ENCODE assay signal across 1 cellular context in the genomic region with DNA sequence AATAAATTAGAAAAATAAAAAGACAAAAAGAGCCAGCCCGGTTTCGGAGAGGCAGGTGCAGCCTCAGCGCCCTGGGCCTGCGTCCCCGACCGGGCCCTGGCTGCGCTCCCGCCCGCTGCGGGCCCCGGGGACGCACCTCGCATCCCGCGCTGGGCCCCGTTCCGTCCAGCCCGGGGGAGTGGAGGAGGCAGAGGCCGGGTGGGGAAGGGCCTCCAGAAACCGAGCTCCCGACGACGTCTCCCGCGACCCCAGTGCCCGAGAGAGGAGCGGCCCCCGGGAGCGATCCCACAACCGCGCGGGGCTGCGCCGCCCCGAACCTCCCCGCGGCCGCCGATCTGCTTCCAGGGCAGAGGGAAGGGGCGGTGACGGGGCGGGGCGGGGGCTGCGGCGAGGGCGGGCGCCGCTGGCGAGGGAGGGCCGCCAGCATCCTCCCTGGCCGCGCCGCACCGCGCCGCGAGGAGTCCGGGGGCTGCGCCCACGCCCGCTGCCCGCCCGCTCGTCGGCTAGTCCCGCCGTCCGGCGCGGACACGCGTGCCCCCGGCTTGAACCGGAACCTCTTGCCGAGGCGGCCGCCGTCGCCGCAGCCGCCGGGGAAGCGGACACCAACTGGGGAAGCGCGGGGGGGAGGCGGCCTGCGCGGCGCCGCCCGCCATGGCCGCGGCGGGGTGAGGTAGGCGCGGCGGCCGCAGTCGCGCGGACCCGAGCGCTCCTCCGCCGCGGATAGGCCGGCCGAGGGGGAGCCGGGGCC.
A peak's percentile ranks its signal among the peaks of the same experiment; 100 is the strongest.
TF ChIP-seq lines count a peak whose summit lies in the region.

A gene (plus strand): TSS at position 426 of the 748 bp plus-strand sequence. CDS start 545 bp downstream, outside the sequence.

TF ChIP-seq in K562, 482 proteins besides CTCF, POLR2A, EP300 and RAD21 (continued from another document and continues in another):
- TF ChIP-seq, protein P1, sequence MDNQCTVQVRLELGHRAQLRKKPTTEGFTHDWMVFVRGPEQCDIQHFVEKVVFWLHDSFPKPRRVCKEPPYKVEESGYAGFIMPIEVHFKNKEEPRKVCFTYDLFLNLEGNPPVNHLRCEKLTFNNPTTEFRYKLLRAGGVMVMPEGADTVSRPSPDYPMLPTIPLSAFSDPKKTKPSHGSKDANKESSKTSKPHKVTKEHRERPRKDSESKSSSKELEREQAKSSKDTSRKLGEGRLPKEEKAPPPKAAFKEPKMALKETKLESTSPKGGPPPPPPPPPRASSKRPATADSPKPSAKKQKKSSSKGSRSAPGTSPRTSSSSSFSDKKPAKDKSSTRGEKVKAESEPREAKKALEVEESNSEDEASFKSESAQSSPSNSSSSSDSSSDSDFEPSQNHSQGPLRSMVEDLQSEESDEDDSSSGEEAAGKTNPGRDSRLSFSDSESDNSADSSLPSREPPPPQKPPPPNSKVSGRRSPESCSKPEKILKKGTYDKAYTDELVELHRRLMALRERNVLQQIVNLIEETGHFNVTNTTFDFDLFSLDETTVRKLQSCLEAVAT (IDR thresholded peaks at IDR 0.05) = no peak
- TF ChIP-seq, protein P2, sequence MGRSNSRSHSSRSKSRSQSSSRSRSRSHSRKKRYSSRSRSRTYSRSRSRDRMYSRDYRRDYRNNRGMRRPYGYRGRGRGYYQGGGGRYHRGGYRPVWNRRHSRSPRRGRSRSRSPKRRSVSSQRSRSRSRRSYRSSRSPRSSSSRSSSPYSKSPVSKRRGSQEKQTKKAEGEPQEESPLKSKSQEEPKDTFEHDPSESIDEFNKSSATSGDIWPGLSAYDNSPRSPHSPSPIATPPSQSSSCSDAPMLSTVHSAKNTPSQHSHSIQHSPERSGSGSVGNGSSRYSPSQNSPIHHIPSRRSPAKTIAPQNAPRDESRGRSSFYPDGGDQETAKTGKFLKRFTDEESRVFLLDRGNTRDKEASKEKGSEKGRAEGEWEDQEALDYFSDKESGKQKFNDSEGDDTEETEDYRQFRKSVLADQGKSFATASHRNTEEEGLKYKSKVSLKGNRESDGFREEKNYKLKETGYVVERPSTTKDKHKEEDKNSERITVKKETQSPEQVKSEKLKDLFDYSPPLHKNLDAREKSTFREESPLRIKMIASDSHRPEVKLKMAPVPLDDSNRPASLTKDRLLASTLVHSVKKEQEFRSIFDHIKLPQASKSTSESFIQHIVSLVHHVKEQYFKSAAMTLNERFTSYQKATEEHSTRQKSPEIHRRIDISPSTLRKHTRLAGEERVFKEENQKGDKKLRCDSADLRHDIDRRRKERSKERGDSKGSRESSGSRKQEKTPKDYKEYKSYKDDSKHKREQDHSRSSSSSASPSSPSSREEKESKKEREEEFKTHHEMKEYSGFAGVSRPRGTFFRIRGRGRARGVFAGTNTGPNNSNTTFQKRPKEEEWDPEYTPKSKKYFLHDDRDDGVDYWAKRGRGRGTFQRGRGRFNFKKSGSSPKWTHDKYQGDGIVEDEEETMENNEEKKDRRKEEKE (IDR thresholded peaks at IDR 0.05; ENCODE audit: borderline replicate concordance in 1 of 2, control insufficient read depth in 1 of 2, low read depth in 2 of 2, low read length in 1 of 2) = no peak
- TF ChIP-seq MIER1 (IDR thresholded peaks at IDR 0.05; ENCODE audit: low read depth) (no peak), SLC30A9 (CRISPR knock-in tag; IDR thresholded peaks at IDR 0.05) (no peak), ZNF696 (CRISPR knock-in tag; conservative IDR thresholded peaks at IDR 0.05) (no peak), CBFA2T3 (IDR thresholded peaks at IDR 0.05) (no peak), FOXK1 (CRISPR knock-in tag; IDR thresholded peaks at IDR 0.05; ENCODE audit: borderline replicate concordance) (no peak), ZNF347 (CRISPR knock-in tag; IDR thresholded peaks at IDR 0.05; ENCODE audit: low read depth) (no peak), SMAD1 (IDR thresholded peaks at IDR 0.05; ENCODE audit: low read depth, low read length, partially characterized antibody) (no peak), IRF2 (CRISPR knock-in tag; IDR thresholded peaks at IDR 0.05) (no peak), KLF10 (CRISPR knock-in tag; IDR thresholded peaks at IDR 0.05) (no peak), CBX1 (IDR thresholded peaks at IDR 0.05; ENCODE audit: low read depth) (no peak), KLF1 (tag; IDR thresholded peaks at IDR 0.05) (no peak), GATAD2B (IDR thresholded peaks at IDR 0.05; ENCODE audit: borderline replicate concordance) (peak; percentile 99), ERF (CRISPR knock-in tag; IDR thresholded peaks at IDR 0.05) (0 out of 2 replicates have a peak, but pooled peaks have one; percentile 33), ATF1 (CRISPR knock-in tag; IDR thresholded peaks at IDR 0.05) (no peak), ATF1 (tag; IDR thresholded peaks at IDR 0.05) (no peak), SMARCA5 (IDR thresholded peaks at IDR 0.05) (no peak), TEAD4 (IDR thresholded peaks at IDR 0.05; ENCODE audit: low read length) (no peak), TEAD4 (CRISPR knock-in tag; IDR thresholded peaks at IDR 0.05; ENCODE audit: borderline replicate concordance) (no peak), ETS2 (tag; IDR thresholded peaks at IDR 0.05; ENCODE audit: borderline replicate concordance, poor library complexity, severe bottlenecking) (no peak), CC2D1A (IDR thresholded peaks at IDR 0.05) (no peak), KHSRP (IDR thresholded peaks at IDR 0.05) (no peak), ZBED1 (IDR thresholded peaks at IDR 0.05) (no peak), POLR2AphosphoS5 (IDR thresholded peaks at IDR 0.05; ENCODE audit: control insufficient read depth, insufficient read depth, low read depth, low read length) (peak; percentile 57), SP1 (CRISPR knock-in tag; IDR thresholded peaks at IDR 0.05) (no peak), RBFOX2 (IDR thresholded peaks at IDR 0.05; ENCODE audit: low read depth, low read length) (peak; percentile 90), HNRNPLL (IDR thresholded peaks at IDR 0.05; ENCODE audit: low read depth, low read length, poor library complexity, severe bottlenecking) (peak; percentile 33), ZNF431 (CRISPR knock-in tag; IDR thresholded peaks at IDR 0.05) (no peak), ZNF146 (CRISPR knock-in tag; IDR thresholded peaks at IDR 0.05; ENCODE audit: unreplicated experiment) (no peak), NFYB (IDR thresholded peaks at IDR 0.05; ENCODE audit: extremely low read depth, insufficient read length) (no peak), U2AF2 (optimal IDR thresholded peaks at IDR 0.05; ENCODE audit: low read depth, low read length) (no peak), ZSCAN29 (IDR thresholded peaks at IDR 0.05) (no peak), ZNF644 (tag; IDR thresholded peaks at IDR 0.05; ENCODE audit: low read depth) (no peak), SUPT5H (IDR thresholded peaks at IDR 0.05) (peak; percentile 86), ZNF41 (CRISPR knock-in tag; conservative IDR thresholded peaks at IDR 0.05) (no peak), PURB (CRISPR knock-in tag; IDR thresholded peaks at IDR 0.05; ENCODE audit: low read depth) (no peak), ZNF561 (CRISPR knock-in tag; conservative IDR thresholded peaks at IDR 0.05) (no peak), NR3C1 (CRISPR knock-in tag; IDR thresholded peaks at IDR 0.05) (peak; percentile 72; the same call in 1 of the 2 replicates), NR2C2 (CRISPR knock-in tag; IDR thresholded peaks at IDR 0.05) (peak; percentile 90), NR2C2 (tag; IDR thresholded peaks at IDR 0.05) (peak; percentile 99), PTBP1 (IDR thresholded peaks at IDR 0.05; ENCODE audit: low read depth, low read length) (no peak), PRMT5 (CRISPR knock-in tag; IDR thresholded peaks at IDR 0.05) (no peak), GATAD2A (IDR thresholded peaks at IDR 0.05) (no peak), RBM17 (IDR thresholded peaks at IDR 0.05; ENCODE audit: borderline replicate concordance, low read depth, low read length) (no peak), NFXL1 (CRISPR knock-in tag; IDR thresholded peaks at IDR 0.05) (no peak)
- TF ChIP-seq, protein P3, sequence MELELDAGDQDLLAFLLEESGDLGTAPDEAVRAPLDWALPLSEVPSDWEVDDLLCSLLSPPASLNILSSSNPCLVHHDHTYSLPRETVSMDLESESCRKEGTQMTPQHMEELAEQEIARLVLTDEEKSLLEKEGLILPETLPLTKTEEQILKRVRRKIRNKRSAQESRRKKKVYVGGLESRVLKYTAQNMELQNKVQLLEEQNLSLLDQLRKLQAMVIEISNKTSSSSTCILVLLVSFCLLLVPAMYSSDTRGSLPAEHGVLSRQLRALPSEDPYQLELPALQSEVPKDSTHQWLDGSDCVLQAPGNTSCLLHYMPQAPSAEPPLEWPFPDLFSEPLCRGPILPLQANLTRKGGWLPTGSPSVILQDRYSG (tag; conservative IDR thresholded peaks at IDR 0.05; ENCODE audit: low read depth) = no peak
- TF ChIP-seq, protein P4, sequence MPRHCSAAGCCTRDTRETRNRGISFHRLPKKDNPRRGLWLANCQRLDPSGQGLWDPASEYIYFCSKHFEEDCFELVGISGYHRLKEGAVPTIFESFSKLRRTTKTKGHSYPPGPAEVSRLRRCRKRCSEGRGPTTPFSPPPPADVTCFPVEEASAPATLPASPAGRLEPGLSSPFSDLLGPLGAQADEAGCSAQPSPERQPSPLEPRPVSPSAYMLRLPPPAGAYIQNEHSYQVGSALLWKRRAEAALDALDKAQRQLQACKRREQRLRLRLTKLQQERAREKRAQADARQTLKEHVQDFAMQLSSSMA (CRISPR knock-in tag; IDR thresholded peaks at IDR 0.05) = no peak
- TF ChIP-seq, protein P5, sequence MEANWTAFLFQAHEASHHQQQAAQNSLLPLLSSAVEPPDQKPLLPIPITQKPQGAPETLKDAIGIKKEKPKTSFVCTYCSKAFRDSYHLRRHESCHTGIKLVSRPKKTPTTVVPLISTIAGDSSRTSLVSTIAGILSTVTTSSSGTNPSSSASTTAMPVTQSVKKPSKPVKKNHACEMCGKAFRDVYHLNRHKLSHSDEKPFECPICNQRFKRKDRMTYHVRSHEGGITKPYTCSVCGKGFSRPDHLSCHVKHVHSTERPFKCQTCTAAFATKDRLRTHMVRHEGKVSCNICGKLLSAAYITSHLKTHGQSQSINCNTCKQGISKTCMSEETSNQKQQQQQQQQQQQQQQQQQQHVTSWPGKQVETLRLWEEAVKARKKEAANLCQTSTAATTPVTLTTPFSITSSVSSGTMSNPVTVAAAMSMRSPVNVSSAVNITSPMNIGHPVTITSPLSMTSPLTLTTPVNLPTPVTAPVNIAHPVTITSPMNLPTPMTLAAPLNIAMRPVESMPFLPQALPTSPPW (CRISPR knock-in tag; IDR thresholded peaks at IDR 0.05) = peak; percentile 87
- TF ChIP-seq, protein P6, sequence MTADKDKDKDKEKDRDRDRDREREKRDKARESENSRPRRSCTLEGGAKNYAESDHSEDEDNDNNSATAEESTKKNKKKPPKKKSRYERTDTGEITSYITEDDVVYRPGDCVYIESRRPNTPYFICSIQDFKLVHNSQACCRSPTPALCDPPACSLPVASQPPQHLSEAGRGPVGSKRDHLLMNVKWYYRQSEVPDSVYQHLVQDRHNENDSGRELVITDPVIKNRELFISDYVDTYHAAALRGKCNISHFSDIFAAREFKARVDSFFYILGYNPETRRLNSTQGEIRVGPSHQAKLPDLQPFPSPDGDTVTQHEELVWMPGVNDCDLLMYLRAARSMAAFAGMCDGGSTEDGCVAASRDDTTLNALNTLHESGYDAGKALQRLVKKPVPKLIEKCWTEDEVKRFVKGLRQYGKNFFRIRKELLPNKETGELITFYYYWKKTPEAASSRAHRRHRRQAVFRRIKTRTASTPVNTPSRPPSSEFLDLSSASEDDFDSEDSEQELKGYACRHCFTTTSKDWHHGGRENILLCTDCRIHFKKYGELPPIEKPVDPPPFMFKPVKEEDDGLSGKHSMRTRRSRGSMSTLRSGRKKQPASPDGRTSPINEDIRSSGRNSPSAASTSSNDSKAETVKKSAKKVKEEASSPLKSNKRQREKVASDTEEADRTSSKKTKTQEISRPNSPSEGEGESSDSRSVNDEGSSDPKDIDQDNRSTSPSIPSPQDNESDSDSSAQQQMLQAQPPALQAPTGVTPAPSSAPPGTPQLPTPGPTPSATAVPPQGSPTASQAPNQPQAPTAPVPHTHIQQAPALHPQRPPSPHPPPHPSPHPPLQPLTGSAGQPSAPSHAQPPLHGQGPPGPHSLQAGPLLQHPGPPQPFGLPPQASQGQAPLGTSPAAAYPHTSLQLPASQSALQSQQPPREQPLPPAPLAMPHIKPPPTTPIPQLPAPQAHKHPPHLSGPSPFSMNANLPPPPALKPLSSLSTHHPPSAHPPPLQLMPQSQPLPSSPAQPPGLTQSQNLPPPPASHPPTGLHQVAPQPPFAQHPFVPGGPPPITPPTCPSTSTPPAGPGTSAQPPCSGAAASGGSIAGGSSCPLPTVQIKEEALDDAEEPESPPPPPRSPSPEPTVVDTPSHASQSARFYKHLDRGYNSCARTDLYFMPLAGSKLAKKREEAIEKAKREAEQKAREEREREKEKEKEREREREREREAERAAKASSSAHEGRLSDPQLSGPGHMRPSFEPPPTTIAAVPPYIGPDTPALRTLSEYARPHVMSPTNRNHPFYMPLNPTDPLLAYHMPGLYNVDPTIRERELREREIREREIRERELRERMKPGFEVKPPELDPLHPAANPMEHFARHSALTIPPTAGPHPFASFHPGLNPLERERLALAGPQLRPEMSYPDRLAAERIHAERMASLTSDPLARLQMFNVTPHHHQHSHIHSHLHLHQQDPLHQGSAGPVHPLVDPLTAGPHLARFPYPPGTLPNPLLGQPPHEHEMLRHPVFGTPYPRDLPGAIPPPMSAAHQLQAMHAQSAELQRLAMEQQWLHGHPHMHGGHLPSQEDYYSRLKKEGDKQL (CRISPR knock-in tag; IDR thresholded peaks at IDR 0.05; ENCODE audit: borderline replicate concordance) = no peak
- TF ChIP-seq, protein P7, sequence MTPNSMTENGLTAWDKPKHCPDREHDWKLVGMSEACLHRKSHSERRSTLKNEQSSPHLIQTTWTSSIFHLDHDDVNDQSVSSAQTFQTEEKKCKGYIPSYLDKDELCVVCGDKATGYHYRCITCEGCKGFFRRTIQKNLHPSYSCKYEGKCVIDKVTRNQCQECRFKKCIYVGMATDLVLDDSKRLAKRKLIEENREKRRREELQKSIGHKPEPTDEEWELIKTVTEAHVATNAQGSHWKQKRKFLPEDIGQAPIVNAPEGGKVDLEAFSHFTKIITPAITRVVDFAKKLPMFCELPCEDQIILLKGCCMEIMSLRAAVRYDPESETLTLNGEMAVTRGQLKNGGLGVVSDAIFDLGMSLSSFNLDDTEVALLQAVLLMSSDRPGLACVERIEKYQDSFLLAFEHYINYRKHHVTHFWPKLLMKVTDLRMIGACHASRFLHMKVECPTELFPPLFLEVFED (CRISPR knock-in tag; conservative IDR thresholded peaks at IDR 0.05) = no peak
- TF ChIP-seq, protein P8, sequence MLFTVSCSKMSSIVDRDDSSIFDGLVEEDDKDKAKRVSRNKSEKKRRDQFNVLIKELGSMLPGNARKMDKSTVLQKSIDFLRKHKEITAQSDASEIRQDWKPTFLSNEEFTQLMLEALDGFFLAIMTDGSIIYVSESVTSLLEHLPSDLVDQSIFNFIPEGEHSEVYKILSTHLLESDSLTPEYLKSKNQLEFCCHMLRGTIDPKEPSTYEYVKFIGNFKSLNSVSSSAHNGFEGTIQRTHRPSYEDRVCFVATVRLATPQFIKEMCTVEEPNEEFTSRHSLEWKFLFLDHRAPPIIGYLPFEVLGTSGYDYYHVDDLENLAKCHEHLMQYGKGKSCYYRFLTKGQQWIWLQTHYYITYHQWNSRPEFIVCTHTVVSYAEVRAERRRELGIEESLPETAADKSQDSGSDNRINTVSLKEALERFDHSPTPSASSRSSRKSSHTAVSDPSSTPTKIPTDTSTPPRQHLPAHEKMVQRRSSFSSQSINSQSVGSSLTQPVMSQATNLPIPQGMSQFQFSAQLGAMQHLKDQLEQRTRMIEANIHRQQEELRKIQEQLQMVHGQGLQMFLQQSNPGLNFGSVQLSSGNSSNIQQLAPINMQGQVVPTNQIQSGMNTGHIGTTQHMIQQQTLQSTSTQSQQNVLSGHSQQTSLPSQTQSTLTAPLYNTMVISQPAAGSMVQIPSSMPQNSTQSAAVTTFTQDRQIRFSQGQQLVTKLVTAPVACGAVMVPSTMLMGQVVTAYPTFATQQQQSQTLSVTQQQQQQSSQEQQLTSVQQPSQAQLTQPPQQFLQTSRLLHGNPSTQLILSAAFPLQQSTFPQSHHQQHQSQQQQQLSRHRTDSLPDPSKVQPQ (CRISPR knock-in tag; IDR thresholded peaks at IDR 0.05; ENCODE audit: borderline replicate concordance) = no peak
